In genomic region chr2:38465789-38466127, GRCh38 we compare ENCODE assay signal across 8 cellular contexts.
DNase-seq lines count a peak whose midpoint lies in the region; ATAC-seq, FAIRE-seq and TF ChIP-seq lines count a peak whose summit lies in the region.

No MANE protein-coding gene starts in this region.

- no peak overlapping the region for H3K4me3 ChIP-seq in A549
- no peak overlapping the region for H3K4me3 ChIP-seq in GM06990 (replicated peaks; ENCODE audit: low read depth, low read length)
- H3K4me3 ChIP-seq in astrocyte of the spinal cord (ENCODE audit: low read depth, low read length): no peak overlapping the region

- H3K27me3 ChIP-seq in GM06990 (replicated peaks; ENCODE audit: control insufficient read depth, insufficient read depth, low read length): no peaks in the 10 kb centered on the region

- TF ChIP-seq POLR2A in A549 (IDR thresholded peaks at IDR 0.05; ENCODE audit: low read length): no peak

- peak; percentile 64 to 68 for TF ChIP-seq RAD21 in A549 (conservative IDR thresholded peaks at IDR 0.05 in 1 of 2, IDR thresholded peaks at IDR 0.05 in 1 of 2)

- in situ Hi-C loops in astrocyte of the spinal cord (cut with HindIII; ENCODE audit: low sequenced_read_pairs): no loop called here

- peaks cover 8% of the 10 kb centered on the region; the same call in 2 of the 3 replicates for H3K4me1 ChIP-seq in A549

- no peaks in the 10 kb centered on the region for H3K36me3 ChIP-seq in GM06990 (ENCODE audit: control insufficient read depth, insufficient read depth, low read length)

- peak; percentile 61 for TF ChIP-seq CTCF in A549 (IDR thresholded peaks at IDR 0.05)
- peak; percentile 75 for TF ChIP-seq CTCF in GM06990 (IDR thresholded peaks at IDR 0.05; ENCODE audit: insufficient read depth, low read length, poor library complexity, severe bottlenecking)
- TF ChIP-seq CTCF in astrocyte of the spinal cord (IDR thresholded peaks at IDR 0.05; ENCODE audit: low read depth, low read length): peak; percentile 60

- FAIRE-seq in A549 (lab: Jason Lieb, UNC): no peak

- no peaks in the 10 kb centered on the region for H3K9me3 ChIP-seq in A549

- peak; percentile 63 to 66 for DNase-seq in A549 (ENCODE audit: low read depth in 1 of 2, low spot score in 1 of 2)
- no peak for DNase-seq in GM06990 (ENCODE audit: extremely low read depth, insufficient read length)
- peak; percentile 25 for DNase-seq in LoVo (ENCODE audit: low spot score)
- peak; percentile 33 for DNase-seq in astrocyte of the spinal cord (ENCODE audit: low read depth, low spot score)
- DNase-seq in left kidney (ENCODE audit: low read depth, low spot score): peak; percentile 51
- no peak for DNase-seq in T-helper 9 cell

- WGBS in A549 (ENCODE audit: missing lambda C conversion rate): 35% methylated on average over 4 of the region's 4 CpGs

- H3K27ac ChIP-seq in A549: no peak overlapping the region

- POLR2A ChIA-PET in A549 (lab: Yijun Ruan, JAX): interaction anchor here (1.2 kb wide), 1 partner anchor 88 kb away, joined by 7 read pairs; the partner anchor contains the start of gene ATL2

- CTCF ChIA-PET in A549 (lab: Yijun Ruan, JAX): interaction anchor here (0.6 to 12.3 kb wide), 25 partner anchors 10 to 480 kb away, joined by 3 to 107 read pairs (median 4); partner anchors contain the start of gene ATL2

- TF ChIP-seq EP300 in A549 (IDR thresholded peaks at IDR 0.05): no peak

- no peak overlapping the region for H3K4me2 ChIP-seq in A549

- ATAC-seq in A549 (peak; percentile 77 to 89), GM18909 (IDR thresholded peaks at IDR 0.05; ENCODE audit: poor library complexity, unreplicated experiment) (no peak), HG03045 (IDR thresholded peaks at IDR 0.05; ENCODE audit: unreplicated experiment) (no peak)

TF ChIP-seq in A549, 52 proteins besides CTCF, POLR2A, EP300 and RAD21:
- TF ChIP-seq SMC3 (IDR thresholded peaks at IDR 0.05) (peak; percentile 79), BHLHE40 (IDR thresholded peaks at IDR 0.05; ENCODE audit: low read depth, low read length) (no peak)

Comparison
In these comparisons a context has a peak if more than half of its experiments do, and no peak if none do; other contexts are left out.
1. ATAC-seq: peak in A549 (2 of 2); none in GM18909 (single experiment) and HG03045 (single experiment).
2. DNase-seq: peak in A549 (2 of 2), LoVo (single experiment), astrocyte of the spinal cord (single experiment) and left kidney (single experiment); none in GM06990 (single experiment) and T-helper 9 cell (single experiment).
3. Peak in every context shown above with its lines, with median percentiles within 50 percentile points of each other: CTCF ChIP-seq.